19 cellular contexts compared by ENCODE assay signal in the genomic region with DNA sequence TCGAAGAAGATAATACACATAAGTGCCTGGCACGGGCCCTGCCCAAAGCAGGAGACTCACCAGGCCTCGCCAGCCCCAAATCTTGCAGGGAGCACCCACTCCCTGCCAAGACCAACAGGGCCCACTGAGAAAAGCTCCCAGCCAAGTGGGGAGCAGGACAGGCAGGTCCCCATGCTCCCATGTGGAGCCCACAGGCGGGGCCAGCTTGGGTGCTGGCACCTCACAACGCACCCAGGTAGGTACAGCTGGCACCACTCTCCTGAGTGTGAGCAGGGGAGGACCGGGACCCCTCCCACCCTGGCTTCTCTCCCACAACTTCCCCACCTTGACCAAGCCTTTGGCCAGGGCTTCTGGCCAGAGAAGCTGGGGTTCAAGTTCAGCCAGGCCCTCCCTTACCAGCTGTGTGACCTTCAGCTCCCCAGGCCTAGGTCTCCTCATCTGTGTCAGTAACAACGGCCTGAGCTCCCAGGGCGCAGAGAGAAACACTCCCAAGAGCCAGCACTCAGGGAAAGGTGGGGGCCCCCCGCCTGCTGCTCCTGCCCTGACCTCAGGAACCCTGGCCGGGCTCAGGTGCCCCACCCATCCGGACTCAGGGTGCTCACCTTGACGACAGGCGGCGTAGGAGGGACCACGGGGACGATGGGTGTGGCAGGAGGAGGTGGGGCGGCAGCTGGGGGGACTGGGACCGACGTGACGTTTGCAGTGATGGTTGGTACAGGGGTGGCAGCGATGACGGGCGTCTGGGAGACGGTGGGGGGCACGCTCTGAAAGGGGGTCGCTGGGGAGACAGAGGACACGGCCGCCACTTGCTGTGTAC.
"Had no signal": no experiment of that assay in that cellular context is flagged by ENCODE, and none has a peak within 500 bp of the region (broad histone marks: within the 10 kb centered on the region; RNA-seq: fewer than 3 reads in every experiment).

No MANE protein-coding gene starts in this region.

- H3K4me3 ChIP-seq: left lung, suprapubic skin, upper lobe of right lung had no signal

- DNase-seq: activated CD4-positive, CD25-positive, alpha-beta regulatory T cell treated with anti-CD3 and anti-CD28 coated beads, Interleukin-2, amount 50 U/mL, for 72 hours; activated naive CD4-positive, alpha-beta T cell treated with anti-CD3 and anti-CD28 coated beads for 36 hours; activated T-cell treated with anti-CD3 and anti-CD28 coated beads for 4 hours; endodermal cell; mesendoderm; nephron progenitor cell; SK-N-SH; stimulated activated CD4-positive, alpha-beta T cell treated with anti-CD3 and anti-CD28 coated beads, Interleukin-4, amount 100 ng/mL, for 24 hours; stimulated activated naive CD4-positive, alpha-beta T cell; T-helper 1 cell; T1000; upper lobe of right lung had no signal

- H3K9ac ChIP-seq: SK-N-SH had no signal

- H3K27ac ChIP-seq: left lung, suprapubic skin, upper lobe of right lung had no signal

- H3K9me3 ChIP-seq: left lung, SK-N-SH, suprapubic skin, upper lobe of right lung had no signal

- ATAC-seq: activated T-helper 17 cell treated with anti-CD3 and anti-CD28 coated beads, Interleukin-2, amount 50 U/mL, for 72 hours; left lung had no signal

- H3K4me2 ChIP-seq: SK-N-SH had no signal

- H3K27me3 ChIP-seq: left lung, suprapubic skin, upper lobe of right lung had no signal

- FAIRE-seq: astrocyte, bronchial epithelial cell, frontal cortex, islet of Langerhans had no signal
